ENCODE assay signal across 1 cellular context in the genomic region with DNA sequence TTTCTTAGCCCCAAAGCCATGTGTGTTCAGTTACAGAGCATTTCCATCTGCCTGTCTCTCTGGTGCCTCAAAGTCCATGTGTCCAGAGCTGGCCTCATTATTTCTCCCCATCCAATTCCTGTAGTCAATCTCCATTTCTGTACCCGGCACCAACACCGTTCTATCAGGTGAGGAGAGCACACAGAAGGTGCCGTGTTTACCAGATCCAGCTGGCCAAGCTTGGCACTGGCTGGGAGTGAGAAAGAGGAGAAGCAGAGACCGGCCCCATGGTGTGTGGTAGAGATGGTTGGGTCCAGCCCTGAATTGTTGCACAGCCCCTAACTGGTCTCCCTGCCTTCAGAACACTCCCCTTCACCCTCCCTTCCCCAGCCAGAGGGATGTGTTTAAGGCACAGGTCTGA.
TF ChIP-seq lines count a peak whose summit lies in the region.

No MANE protein-coding gene starts in this region.

TF ChIP-seq in GM23338, 12 proteins besides CTCF, POLR2A, EP300 and RAD21 (continued from another document):
- TF ChIP-seq, protein P1, sequence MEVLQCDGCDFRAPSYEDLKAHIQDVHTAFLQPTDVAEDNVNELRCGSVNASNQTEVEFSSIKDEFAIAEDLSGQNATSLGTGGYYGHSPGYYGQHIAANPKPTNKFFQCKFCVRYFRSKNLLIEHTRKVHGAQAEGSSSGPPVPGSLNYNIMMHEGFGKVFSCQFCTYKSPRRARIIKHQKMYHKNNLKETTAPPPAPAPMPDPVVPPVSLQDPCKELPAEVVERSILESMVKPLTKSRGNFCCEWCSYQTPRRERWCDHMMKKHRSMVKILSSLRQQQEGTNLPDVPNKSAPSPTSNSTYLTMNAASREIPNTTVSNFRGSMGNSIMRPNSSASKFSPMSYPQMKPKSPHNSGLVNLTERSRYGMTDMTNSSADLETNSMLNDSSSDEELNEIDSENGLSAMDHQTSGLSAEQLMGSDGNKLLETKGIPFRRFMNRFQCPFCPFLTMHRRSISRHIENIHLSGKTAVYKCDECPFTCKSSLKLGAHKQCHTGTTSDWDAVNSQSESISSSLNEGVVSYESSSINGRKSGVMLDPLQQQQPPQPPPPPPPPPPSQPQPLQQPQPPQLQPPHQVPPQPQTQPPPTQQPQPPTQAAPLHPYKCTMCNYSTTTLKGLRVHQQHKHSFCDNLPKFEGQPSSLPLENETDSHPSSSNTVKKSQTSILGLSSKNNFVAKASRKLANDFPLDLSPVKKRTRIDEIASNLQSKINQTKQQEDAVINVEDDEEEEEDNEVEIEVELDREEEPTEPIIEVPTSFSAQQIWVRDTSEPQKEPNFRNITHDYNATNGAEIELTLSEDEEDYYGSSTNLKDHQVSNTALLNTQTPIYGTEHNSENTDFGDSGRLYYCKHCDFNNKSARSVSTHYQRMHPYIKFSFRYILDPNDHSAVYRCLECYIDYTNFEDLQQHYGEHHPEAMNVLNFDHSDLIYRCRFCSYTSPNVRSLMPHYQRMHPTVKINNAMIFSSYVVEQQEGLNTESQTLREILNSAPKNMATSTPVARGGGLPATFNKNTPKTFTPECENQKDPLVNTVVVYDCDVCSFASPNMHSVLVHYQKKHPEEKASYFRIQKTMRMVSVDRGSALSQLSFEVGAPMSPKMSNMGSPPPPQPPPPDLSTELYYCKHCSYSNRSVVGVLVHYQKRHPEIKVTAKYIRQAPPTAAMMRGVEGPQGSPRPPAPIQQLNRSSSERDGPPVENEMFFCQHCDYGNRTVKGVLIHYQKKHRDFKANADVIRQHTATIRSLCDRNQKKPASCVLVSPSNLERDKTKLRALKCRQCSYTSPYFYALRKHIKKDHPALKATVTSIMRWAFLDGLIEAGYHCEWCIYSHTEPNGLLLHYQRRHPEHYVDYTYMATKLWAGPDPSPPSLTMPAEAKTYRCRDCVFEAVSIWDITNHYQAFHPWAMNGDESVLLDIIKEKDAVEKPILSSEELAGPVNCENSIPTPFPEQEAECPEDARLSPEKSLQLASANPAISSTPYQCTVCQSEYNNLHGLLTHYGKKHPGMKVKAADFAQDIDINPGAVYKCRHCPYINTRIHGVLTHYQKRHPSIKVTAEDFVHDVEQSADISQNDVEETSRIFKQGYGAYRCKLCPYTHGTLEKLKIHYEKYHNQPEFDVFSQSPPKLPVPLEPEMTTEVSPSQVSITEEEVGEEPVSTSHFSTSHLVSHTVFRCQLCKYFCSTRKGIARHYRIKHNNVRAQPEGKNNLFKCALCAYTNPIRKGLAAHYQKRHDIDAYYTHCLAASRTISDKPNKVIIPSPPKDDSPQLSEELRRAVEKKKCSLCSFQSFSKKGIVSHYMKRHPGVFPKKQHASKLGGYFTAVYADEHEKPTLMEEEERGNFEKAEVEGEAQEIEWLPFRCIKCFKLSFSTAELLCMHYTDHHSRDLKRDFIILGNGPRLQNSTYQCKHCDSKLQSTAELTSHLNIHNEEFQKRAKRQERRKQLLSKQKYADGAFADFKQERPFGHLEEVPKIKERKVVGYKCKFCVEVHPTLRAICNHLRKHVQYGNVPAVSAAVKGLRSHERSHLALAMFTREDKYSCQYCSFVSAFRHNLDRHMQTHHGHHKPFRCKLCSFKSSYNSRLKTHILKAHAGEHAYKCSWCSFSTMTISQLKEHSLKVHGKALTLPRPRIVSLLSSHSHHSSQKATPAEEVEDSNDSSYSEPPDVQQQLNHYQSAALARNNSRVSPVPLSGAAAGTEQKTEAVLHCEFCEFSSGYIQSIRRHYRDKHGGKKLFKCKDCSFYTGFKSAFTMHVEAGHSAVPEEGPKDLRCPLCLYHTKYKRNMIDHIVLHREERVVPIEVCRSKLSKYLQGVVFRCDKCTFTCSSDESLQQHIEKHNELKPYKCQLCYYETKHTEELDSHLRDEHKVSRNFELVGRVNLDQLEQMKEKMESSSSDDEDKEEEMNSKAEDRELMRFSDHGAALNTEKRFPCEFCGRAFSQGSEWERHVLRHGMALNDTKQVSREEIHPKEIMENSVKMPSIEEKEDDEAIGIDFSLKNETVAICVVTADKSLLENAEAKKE (CRISPR knock-in tag; IDR thresholded peaks at IDR 0.05), result no peak
- TF ChIP-seq, protein P2, sequence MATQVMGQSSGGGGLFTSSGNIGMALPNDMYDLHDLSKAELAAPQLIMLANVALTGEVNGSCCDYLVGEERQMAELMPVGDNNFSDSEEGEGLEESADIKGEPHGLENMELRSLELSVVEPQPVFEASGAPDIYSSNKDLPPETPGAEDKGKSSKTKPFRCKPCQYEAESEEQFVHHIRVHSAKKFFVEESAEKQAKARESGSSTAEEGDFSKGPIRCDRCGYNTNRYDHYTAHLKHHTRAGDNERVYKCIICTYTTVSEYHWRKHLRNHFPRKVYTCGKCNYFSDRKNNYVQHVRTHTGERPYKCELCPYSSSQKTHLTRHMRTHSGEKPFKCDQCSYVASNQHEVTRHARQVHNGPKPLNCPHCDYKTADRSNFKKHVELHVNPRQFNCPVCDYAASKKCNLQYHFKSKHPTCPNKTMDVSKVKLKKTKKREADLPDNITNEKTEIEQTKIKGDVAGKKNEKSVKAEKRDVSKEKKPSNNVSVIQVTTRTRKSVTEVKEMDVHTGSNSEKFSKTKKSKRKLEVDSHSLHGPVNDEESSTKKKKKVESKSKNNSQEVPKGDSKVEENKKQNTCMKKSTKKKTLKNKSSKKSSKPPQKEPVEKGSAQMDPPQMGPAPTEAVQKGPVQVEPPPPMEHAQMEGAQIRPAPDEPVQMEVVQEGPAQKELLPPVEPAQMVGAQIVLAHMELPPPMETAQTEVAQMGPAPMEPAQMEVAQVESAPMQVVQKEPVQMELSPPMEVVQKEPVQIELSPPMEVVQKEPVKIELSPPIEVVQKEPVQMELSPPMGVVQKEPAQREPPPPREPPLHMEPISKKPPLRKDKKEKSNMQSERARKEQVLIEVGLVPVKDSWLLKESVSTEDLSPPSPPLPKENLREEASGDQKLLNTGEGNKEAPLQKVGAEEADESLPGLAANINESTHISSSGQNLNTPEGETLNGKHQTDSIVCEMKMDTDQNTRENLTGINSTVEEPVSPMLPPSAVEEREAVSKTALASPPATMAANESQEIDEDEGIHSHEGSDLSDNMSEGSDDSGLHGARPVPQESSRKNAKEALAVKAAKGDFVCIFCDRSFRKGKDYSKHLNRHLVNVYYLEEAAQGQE (IDR thresholded peaks at IDR 0.05; ENCODE audit: unreplicated experiment), result no peak
- TF ChIP-seq ZNF331 (CRISPR knock-in tag; IDR thresholded peaks at IDR 0.05; ENCODE audit: low read depth), result no peak
- no peak for TF ChIP-seq EZH2phosphoT487 (IDR thresholded peaks at IDR 0.05; ENCODE audit: unreplicated experiment)
- TF ChIP-seq EZH2 (IDR thresholded peaks at IDR 0.05; ENCODE audit: low read depth, unreplicated experiment), result no peak
- TF ChIP-seq, protein P3, sequence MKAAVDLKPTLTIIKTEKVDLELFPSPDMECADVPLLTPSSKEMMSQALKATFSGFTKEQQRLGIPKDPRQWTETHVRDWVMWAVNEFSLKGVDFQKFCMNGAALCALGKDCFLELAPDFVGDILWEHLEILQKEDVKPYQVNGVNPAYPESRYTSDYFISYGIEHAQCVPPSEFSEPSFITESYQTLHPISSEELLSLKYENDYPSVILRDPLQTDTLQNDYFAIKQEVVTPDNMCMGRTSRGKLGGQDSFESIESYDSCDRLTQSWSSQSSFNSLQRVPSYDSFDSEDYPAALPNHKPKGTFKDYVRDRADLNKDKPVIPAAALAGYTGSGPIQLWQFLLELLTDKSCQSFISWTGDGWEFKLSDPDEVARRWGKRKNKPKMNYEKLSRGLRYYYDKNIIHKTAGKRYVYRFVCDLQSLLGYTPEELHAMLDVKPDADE (IDR thresholded peaks at IDR 0.05), result no peak
- TF ChIP-seq CREB1 (CRISPR knock-in tag; IDR thresholded peaks at IDR 0.05; ENCODE audit: low read depth), result no peak
- no peak for TF ChIP-seq JUNB (IDR thresholded peaks at IDR 0.05; ENCODE audit: unreplicated experiment)
TF ChIP-seq in GM23338: peak in this region for 0.
